ENCODE assay signal across 1 cellular context in the genomic region with DNA sequence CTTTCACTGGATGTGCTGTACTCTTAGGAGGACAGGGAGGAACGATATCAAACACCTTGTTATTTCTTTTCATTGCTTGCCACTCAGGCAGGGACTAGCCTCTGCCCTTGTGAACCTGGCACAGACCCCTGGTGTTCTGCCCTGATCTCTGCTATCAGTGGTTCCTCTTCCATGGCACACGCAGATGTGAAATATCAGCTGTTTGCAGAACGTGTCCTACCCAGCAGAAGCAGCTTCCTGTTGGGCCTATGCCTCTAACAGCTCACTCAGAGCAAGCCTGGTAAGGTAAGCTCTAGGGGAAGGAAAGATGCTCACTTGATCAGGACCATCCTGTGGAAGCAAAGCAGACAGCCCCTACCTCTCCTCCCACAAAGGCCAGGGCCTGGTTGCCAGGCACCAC.
TF ChIP-seq lines count a peak whose summit lies in the region.

No MANE protein-coding gene starts in this region.

TF ChIP-seq in GM23338, 12 proteins besides CTCF, POLR2A, EP300 and RAD21 (continued from another document):
- TF ChIP-seq, protein P1, sequence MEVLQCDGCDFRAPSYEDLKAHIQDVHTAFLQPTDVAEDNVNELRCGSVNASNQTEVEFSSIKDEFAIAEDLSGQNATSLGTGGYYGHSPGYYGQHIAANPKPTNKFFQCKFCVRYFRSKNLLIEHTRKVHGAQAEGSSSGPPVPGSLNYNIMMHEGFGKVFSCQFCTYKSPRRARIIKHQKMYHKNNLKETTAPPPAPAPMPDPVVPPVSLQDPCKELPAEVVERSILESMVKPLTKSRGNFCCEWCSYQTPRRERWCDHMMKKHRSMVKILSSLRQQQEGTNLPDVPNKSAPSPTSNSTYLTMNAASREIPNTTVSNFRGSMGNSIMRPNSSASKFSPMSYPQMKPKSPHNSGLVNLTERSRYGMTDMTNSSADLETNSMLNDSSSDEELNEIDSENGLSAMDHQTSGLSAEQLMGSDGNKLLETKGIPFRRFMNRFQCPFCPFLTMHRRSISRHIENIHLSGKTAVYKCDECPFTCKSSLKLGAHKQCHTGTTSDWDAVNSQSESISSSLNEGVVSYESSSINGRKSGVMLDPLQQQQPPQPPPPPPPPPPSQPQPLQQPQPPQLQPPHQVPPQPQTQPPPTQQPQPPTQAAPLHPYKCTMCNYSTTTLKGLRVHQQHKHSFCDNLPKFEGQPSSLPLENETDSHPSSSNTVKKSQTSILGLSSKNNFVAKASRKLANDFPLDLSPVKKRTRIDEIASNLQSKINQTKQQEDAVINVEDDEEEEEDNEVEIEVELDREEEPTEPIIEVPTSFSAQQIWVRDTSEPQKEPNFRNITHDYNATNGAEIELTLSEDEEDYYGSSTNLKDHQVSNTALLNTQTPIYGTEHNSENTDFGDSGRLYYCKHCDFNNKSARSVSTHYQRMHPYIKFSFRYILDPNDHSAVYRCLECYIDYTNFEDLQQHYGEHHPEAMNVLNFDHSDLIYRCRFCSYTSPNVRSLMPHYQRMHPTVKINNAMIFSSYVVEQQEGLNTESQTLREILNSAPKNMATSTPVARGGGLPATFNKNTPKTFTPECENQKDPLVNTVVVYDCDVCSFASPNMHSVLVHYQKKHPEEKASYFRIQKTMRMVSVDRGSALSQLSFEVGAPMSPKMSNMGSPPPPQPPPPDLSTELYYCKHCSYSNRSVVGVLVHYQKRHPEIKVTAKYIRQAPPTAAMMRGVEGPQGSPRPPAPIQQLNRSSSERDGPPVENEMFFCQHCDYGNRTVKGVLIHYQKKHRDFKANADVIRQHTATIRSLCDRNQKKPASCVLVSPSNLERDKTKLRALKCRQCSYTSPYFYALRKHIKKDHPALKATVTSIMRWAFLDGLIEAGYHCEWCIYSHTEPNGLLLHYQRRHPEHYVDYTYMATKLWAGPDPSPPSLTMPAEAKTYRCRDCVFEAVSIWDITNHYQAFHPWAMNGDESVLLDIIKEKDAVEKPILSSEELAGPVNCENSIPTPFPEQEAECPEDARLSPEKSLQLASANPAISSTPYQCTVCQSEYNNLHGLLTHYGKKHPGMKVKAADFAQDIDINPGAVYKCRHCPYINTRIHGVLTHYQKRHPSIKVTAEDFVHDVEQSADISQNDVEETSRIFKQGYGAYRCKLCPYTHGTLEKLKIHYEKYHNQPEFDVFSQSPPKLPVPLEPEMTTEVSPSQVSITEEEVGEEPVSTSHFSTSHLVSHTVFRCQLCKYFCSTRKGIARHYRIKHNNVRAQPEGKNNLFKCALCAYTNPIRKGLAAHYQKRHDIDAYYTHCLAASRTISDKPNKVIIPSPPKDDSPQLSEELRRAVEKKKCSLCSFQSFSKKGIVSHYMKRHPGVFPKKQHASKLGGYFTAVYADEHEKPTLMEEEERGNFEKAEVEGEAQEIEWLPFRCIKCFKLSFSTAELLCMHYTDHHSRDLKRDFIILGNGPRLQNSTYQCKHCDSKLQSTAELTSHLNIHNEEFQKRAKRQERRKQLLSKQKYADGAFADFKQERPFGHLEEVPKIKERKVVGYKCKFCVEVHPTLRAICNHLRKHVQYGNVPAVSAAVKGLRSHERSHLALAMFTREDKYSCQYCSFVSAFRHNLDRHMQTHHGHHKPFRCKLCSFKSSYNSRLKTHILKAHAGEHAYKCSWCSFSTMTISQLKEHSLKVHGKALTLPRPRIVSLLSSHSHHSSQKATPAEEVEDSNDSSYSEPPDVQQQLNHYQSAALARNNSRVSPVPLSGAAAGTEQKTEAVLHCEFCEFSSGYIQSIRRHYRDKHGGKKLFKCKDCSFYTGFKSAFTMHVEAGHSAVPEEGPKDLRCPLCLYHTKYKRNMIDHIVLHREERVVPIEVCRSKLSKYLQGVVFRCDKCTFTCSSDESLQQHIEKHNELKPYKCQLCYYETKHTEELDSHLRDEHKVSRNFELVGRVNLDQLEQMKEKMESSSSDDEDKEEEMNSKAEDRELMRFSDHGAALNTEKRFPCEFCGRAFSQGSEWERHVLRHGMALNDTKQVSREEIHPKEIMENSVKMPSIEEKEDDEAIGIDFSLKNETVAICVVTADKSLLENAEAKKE (CRISPR knock-in tag; IDR thresholded peaks at IDR 0.05), result no peak
- no peak for TF ChIP-seq EZH2 (IDR thresholded peaks at IDR 0.05; ENCODE audit: low read depth, unreplicated experiment)
- TF ChIP-seq ZNF331 (CRISPR knock-in tag; IDR thresholded peaks at IDR 0.05; ENCODE audit: low read depth), result no peak
- TF ChIP-seq, protein P2, sequence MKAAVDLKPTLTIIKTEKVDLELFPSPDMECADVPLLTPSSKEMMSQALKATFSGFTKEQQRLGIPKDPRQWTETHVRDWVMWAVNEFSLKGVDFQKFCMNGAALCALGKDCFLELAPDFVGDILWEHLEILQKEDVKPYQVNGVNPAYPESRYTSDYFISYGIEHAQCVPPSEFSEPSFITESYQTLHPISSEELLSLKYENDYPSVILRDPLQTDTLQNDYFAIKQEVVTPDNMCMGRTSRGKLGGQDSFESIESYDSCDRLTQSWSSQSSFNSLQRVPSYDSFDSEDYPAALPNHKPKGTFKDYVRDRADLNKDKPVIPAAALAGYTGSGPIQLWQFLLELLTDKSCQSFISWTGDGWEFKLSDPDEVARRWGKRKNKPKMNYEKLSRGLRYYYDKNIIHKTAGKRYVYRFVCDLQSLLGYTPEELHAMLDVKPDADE (IDR thresholded peaks at IDR 0.05), result no peak
- no peak for TF ChIP-seq JUNB (IDR thresholded peaks at IDR 0.05; ENCODE audit: unreplicated experiment)
